14 cellular contexts compared by ENCODE assay signal in the genomic region with DNA sequence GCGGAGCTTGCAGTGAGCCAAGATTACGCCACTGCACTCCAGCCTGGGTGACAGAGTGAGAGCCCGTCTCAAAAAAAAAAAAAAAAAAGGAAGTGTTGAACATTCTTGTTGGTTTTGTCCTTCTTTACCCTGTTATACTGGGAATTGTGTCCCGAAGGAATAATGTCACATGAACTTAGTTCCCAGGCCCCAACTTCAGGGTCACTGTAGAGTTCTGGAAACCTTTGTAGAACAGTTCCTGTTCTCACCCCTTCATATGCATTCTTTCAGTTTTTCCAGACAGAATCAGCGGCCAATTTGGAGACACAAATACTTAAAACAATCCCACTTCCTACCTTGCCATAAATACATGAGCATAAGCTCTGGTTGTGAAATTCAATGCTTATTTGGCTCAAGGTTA.
A peak's percentile ranks its signal among the peaks of the same experiment; 100 is the strongest.
DNase-seq lines count a peak whose midpoint lies in the region; ATAC-seq and TF ChIP-seq lines count a peak whose summit lies in the region.
"Had no signal": no experiment of that assay in that cellular context is flagged by ENCODE, and none has a peak within 500 bp of the region (broad histone marks: within the 10 kb centered on the region; RNA-seq: fewer than 3 reads in every experiment).

No MANE protein-coding gene starts in this region.

- H3K27ac ChIP-seq in heart right ventricle (peak overlapping the region in 8 of 10 donors; percentile 9 to 75 (median 50)), right cardiac atrium (ENCODE audit: low read length) (no peak overlapping the region)
- H3K27ac ChIP-seq: BLaER1 treated with 17β-estradiol and CSF1 and Interleukin-3, amounts not matched to agents 10 nM and 100 nM; HL-60 had no signal

- H3K9me3 ChIP-seq in heart right ventricle (peaks cover 0 to 20% (median 8%) of the 10 kb centered on the region in 11 donors), right cardiac atrium (ENCODE audit: control insufficient read depth, low read length) (no peaks in the 10 kb centered on the region)

- DNase-seq in heart right ventricle (no peak), right cardiac atrium (no peak), dermis blood vessel endothelial cell (peak; percentile 30), lung microvascular endothelial cell (ENCODE audit: low read depth in 2 of 2) (peak; percentile 36 to 39)
- DNase-seq in activated naive CD4-positive, alpha-beta T cell treated with anti-CD3 and anti-CD28 coated beads, Interleukin-2, amount 50 U/mL, for 16 hours = no peak
- DNase-seq: ACHN; CD4-positive, CD25-positive, alpha-beta regulatory T cell; DMS53; GF-D8 had no signal

- TF ChIP-seq CTCF in heart right ventricle (IDR thresholded peaks at IDR 0.05) = no peak

- H3K4me3 ChIP-seq in heart right ventricle (no peak overlapping the region), right cardiac atrium (ENCODE audit: low read length) (no peak overlapping the region)
- H3K4me3 ChIP-seq: BLaER1 treated with 17β-estradiol and CSF1 and Interleukin-3, amounts not matched to agents 10 nM and 100 nM had no signal

- H3K27me3 ChIP-seq in heart right ventricle = no peaks in the 10 kb centered on the region
- no peaks in the 10 kb centered on the region for H3K27me3 ChIP-seq in right cardiac atrium (ENCODE audit: control insufficient read depth, insufficient read depth)
- H3K27me3 ChIP-seq: BLaER1 treated with 17β-estradiol and CSF1 and Interleukin-3, amounts not matched to agents 10 nM and 100 nM had no signal

- H3K4me1 ChIP-seq in heart right ventricle = peaks cover 0 to 36% (median 17%) of the 10 kb centered on the region in 9 donors
- H3K4me1 ChIP-seq in right cardiac atrium (ENCODE audit: control insufficient read depth, insufficient read depth, low read length) = peaks cover 2% of the 10 kb centered on the region

- peak in 7 of 8 donors; percentile 50 to 92 (median 70) for ATAC-seq in heart right ventricle
- no peak for ATAC-seq in right cardiac atrium
- no peak for ATAC-seq in HG02885 (IDR thresholded peaks at IDR 0.05; ENCODE audit: poor library complexity, unreplicated experiment)
- no peak for ATAC-seq in GM18867 (IDR thresholded peaks at IDR 0.05; ENCODE audit: unreplicated experiment)
- ATAC-seq: HCT116 had no signal

- intact Hi-C loops in heart right ventricle (cut with DNase I) (loop anchor here in 2 of 10 donors (5.0 to 10.0 kb wide), 2 partner anchors 85 to 87 kb away; no protein-coding TSS in a partner anchor), right cardiac atrium (cut with DNase I) (no loop called here)

- H3K36me3 ChIP-seq in heart right ventricle = no peaks in the 10 kb centered on the region

- 68 to 70% methylated on average over 5 of the region's 5 CpGs for WGBS in heart right ventricle, 2 donors
- WGBS in right cardiac atrium = 77% methylated on average over 5 of the region's 5 CpGs

Comparison
In these comparisons a context has a peak if more than half of its experiments do, and no peak if none do; other contexts are left out.
1. ATAC-seq: peak in heart right ventricle (7 of 8); none in right cardiac atrium (0 of 2), HG02885 (single experiment) and GM18867 (single experiment).
2. DNase-seq: peak in dermis blood vessel endothelial cell (single experiment) and lung microvascular endothelial cell (2 of 2); none in heart right ventricle (0 of 2), right cardiac atrium (0 of 3) and activated naive CD4-positive, alpha-beta T cell treated with anti-CD3 and anti-CD28 coated beads, Interleukin-2, amount 50 U/mL, for 16 hours (single experiment).